21 cellular contexts compared by ENCODE assay signal in the genomic region with DNA sequence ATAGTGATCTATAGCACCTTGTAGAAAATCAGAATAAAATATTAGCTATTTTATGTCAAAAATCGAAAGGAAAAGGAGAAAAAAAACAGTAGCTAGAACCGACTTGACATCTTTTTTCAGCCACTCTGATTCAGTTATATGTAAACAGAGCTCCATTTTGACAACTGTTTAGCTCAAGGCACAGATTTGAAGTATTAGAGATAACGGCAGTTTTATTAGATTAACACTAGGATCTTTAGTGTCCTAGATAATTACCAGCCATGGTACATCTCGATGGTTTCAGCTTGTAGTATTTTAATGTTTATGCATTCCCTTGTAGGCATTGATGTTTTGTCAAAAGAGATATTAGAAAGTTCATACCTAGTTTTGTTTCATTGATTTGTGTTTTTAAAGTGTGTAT.
DNase-seq lines count a peak whose midpoint lies in the region; ATAC-seq, FAIRE-seq and TF ChIP-seq lines count a peak whose summit lies in the region.
"Had no signal": no experiment of that assay in that cellular context is flagged by ENCODE, and none has a peak within 500 bp of the region (broad histone marks: within the 10 kb centered on the region; RNA-seq: fewer than 3 reads in every experiment).

No MANE protein-coding gene starts in this region.

- intact Hi-C loops in PC-3 (cut with micrococcal nuclease) = no loop called here

- H3K4me3 ChIP-seq in PC-3 (ENCODE audit: low read length) (no peak overlapping the region), SU-DHL-6 (ENCODE audit: insufficient read depth, low read length, poor library complexity, severe bottlenecking) (no peak overlapping the region)

- H4K20me1 ChIP-seq in PC-3 (ENCODE audit: low read length) (no peaks in the 10 kb centered on the region), SU-DHL-6 (ENCODE audit: low read depth, low read length) (no peaks in the 10 kb centered on the region)

- H3K36me3 ChIP-seq in PC-3 (ENCODE audit: low read depth, low read length) = no peaks in the 10 kb centered on the region
- no peaks in the 10 kb centered on the region for H3K36me3 ChIP-seq in SU-DHL-6 (ENCODE audit: low read length)

- H3K4me2 ChIP-seq in PC-3 (ENCODE audit: low read length) = no peak overlapping the region
- H3K4me2 ChIP-seq in SU-DHL-6 (ENCODE audit: low read depth, low read length, poor library complexity, severe bottlenecking) = peak overlapping the region; percentile 2

- H3K9ac ChIP-seq in PC-3 (ENCODE audit: low read length) (no peak overlapping the region), SU-DHL-6 (ENCODE audit: low read length) (no peak overlapping the region)

- H3K9me3 ChIP-seq in PC-3 (ENCODE audit: low read length) = no peaks in the 10 kb centered on the region
- H3K9me3 ChIP-seq in SU-DHL-6 (ENCODE audit: insufficient read depth, low read length) = no peaks in the 10 kb centered on the region

- FAIRE-seq in D721Med (lab: Jason Lieb, UNC) = peak; percentile 41
- FAIRE-seq: GM12892, GM18507 had no signal

- H3K9me2 ChIP-seq in PC-3 (replicated peaks; ENCODE audit: low read length) = no peaks in the 10 kb centered on the region
- H3K9me2 ChIP-seq in SU-DHL-6 (replicated peaks; ENCODE audit: insufficient read depth, low read length) = no peaks in the 10 kb centered on the region

- H3K27me3 ChIP-seq in PC-3 (ENCODE audit: low read length) (no peaks in the 10 kb centered on the region), SU-DHL-6 (ENCODE audit: low read length) (no peaks in the 10 kb centered on the region)

- DNase-seq in D721Med (ENCODE audit: insufficient read length, low spot score) (no peak), PC-3 (no peak), pons (ENCODE audit: low spot score) (peak; percentile 25), NCI-H1092 treated with DMSO at 0.1 percent for 48 hours (lab: John Stamatoyannopoulos, UW) (no peak), islet precursor cell (no peak), HuH-7.5 (ENCODE audit: low spot score) (no peak)
- DNase-seq: C1 segment of cervical spinal cord; CD4-positive, CD25-positive, alpha-beta regulatory T cell; CD8-positive, alpha-beta memory T cell; COR-L47; DMS79; GDM1; GOT3; H7; HFFc6; IMR-90 had no signal

- no peak for ATAC-seq in PC-3
- ATAC-seq: HCT116 had no signal

- TF ChIP-seq CTCF in D721Med (IDR thresholded peaks at IDR 0.05; ENCODE audit: insufficient read depth, missing control alignments) (no peak), PC-3 (conservative IDR thresholded peaks at IDR 0.05; ENCODE audit: low read depth, low read length) (no peak), SU-DHL-6 (IDR thresholded peaks at IDR 0.05; ENCODE audit: insufficient read depth, low read length, poor library complexity, severe bottlenecking) (no peak)

- POLR2A ChIA-PET in PC-3 (lab: Charles Lee; ENCODE audit: unreplicated experiment) = no interaction called here

- CTCF ChIA-PET in PC-3 (lab: Charles Lee) = no interaction called here

- BruUV-seq in PC-3 (replicated peaks; lab: Mats Ljungman, UMichigan) = no TSS peak

- peak overlapping the region; percentile 45; the same call in 1 of the 2 replicates for H2AFZ ChIP-seq in PC-3 (ENCODE audit: low read length)
- no peak overlapping the region for H2AFZ ChIP-seq in SU-DHL-6 (ENCODE audit: low read depth, low read length, severe bottlenecking)

- H3F3A ChIP-seq in PC-3 (ENCODE audit: low read length, unreplicated experiment) = no peaks in the 10 kb centered on the region
- no peaks in the 10 kb centered on the region for H3F3A ChIP-seq in SU-DHL-6 (ENCODE audit: insufficient read depth)

- H3K79me2 ChIP-seq in PC-3 (ENCODE audit: low read length) (no peaks in the 10 kb centered on the region), SU-DHL-6 (ENCODE audit: insufficient read depth, low read length) (no peaks in the 10 kb centered on the region)

- H3K4me1 ChIP-seq in PC-3 (ENCODE audit: insufficient read depth, low read length) = no peaks in the 10 kb centered on the region

- H3K27ac ChIP-seq in PC-3 (ENCODE audit: low read length) (no peak overlapping the region), SU-DHL-6 (ENCODE audit: low read depth, low read length) (no peak overlapping the region)
- H3K27ac ChIP-seq: HL-60 had no signal
